ENCODE assay signal across 15 cellular contexts in genomic region chr5:168329302-168329701, GRCh38. TPM values are rescaled to one million over a fixed set of nuclear protein-coding genes. Genes with fewer than 3 reads are reported as not detected.
A peak's percentile ranks its signal among the peaks of the same experiment; 100 is the strongest.
DNase-seq lines count a peak whose midpoint lies in the region; ATAC-seq, FAIRE-seq and TF ChIP-seq lines count a peak whose summit lies in the region.
"Had no signal": no experiment of that assay in that cellular context is flagged by ENCODE, and none has a peak within 500 bp of the region (broad histone marks: within the 10 kb centered on the region; RNA-seq: fewer than 3 reads in every experiment).

No MANE protein-coding gene starts in this region.

- H3K9me3 ChIP-seq in astrocyte (ENCODE audit: insufficient read depth, low read depth, low read length) (no peaks in the 10 kb centered on the region), pancreas (no peaks in the 10 kb centered on the region), psoas muscle (no peaks in the 10 kb centered on the region)
- H3K9me3 ChIP-seq: SJSA1 had no signal

- no peaks in the 10 kb centered on the region for H3K27me3 Mint-ChIP-seq in Calu3 (ENCODE audit: unreplicated experiment)
- no peaks in the 10 kb centered on the region for H3K27me3 Mint-ChIP-seq in astrocyte (ENCODE audit: low read depth, unreplicated experiment)

- 2 to 3% methylated on average over 4 of the region's 4 CpGs for WGBS in pancreas, 2 donors
- WGBS in psoas muscle, 3 donors: 9 to 13% (median 9%) methylated on average over 4 of the region's 4 CpGs

- BruUV-seq in Calu3 (replicated peaks; lab: Mats Ljungman, UMichigan): TSS peak; percentile 19

- FAIRE-seq in astrocyte (lab: Jason Lieb, UNC) (no peak), pancreas (lab: Jason Lieb, UNC) (no peak)

- CTCF ChIA-PET in Calu3 (lab: Charles Lee): interaction anchor here (0.8 to 8.6 kb wide), 8 partner anchors 13 to 34 kb away, joined by 3 to 75 read pairs (median 6); no protein-coding TSS in a partner anchor

- H3K27me3 ChIP-seq in astrocyte (ENCODE audit: insufficient read depth, low read length) (peaks cover 4% of the 10 kb centered on the region), pancreas (no peaks in the 10 kb centered on the region), psoas muscle (ENCODE audit: insufficient read depth in 3 of 3, low read length in 2 of 3) (peaks cover 0 to 11% (median 0%) of the 10 kb centered on the region in 3 donors)
- H3K27me3 ChIP-seq: SJSA1 had no signal

- H3K27ac ChIP-seq in astrocyte (ENCODE audit: low read depth, low read length) (no peak overlapping the region), pancreas (peak overlapping the region; percentile 68 to 82 (median 74)), psoas muscle (no peak overlapping the region)
- H3K27ac ChIP-seq: SJSA1 had no signal

- peaks cover 3% of the 10 kb centered on the region for H3K79me2 ChIP-seq in astrocyte (ENCODE audit: insufficient read depth, low read length)

- no peak for TF ChIP-seq CTCF in Calu3 (IDR thresholded peaks at IDR 0.05; ENCODE audit: unreplicated experiment)
- TF ChIP-seq CTCF in astrocyte (IDR thresholded peaks at IDR 0.05; ENCODE audit: insufficient read depth, low read depth, low read length): no peak
- no peak for TF ChIP-seq CTCF in pancreas (IDR thresholded peaks at IDR 0.05)
- TF ChIP-seq CTCF in psoas muscle (IDR thresholded peaks at IDR 0.05): no peak

- no peak overlapping the region for H3K9ac ChIP-seq in astrocyte (ENCODE audit: low read length)

- peak overlapping the region; percentile 28 for H3K4me2 ChIP-seq in astrocyte (ENCODE audit: low read length)

- H3K36me3 Mint-ChIP-seq in Calu3 (ENCODE audit: insufficient read depth, unreplicated experiment) (peaks cover 35% of the 10 kb centered on the region), astrocyte (ENCODE audit: low read depth, unreplicated experiment) (no peaks in the 10 kb centered on the region)
- H3K36me3 Mint-ChIP-seq: natural killer cell had no signal

- ATAC-seq in pancreas (peak; percentile 30 to 70 (median 60)), psoas muscle (no peak)
- ATAC-seq: activated CD4-positive, alpha-beta T cell treated with anti-CD3 and anti-CD28 coated beads for 36 hours; natural killer cell had no signal

- H3K4me1 Mint-ChIP-seq in Calu3 (ENCODE audit: low read depth, unreplicated experiment) (peaks cover 95% of the 10 kb centered on the region), astrocyte (ENCODE audit: low read depth, unreplicated experiment) (peaks cover 73% of the 10 kb centered on the region)
- H3K4me1 Mint-ChIP-seq: natural killer cell had no signal

- intact Hi-C loops in Calu3 (cut with micrococcal nuclease; ENCODE audit: unreplicated experiment) (loop anchor here (1.0 to 2.0 kb wide), 3 partner anchors 15 to 41 kb away; no protein-coding TSS in a partner anchor), pancreas (cut with DNase I) (no loop called here), psoas muscle (cut with DNase I) (no loop called here)

- H3K4me3 Mint-ChIP-seq in Calu3 (ENCODE audit: low read depth, unreplicated experiment) (peak overlapping the region; percentile 45), astrocyte (ENCODE audit: unreplicated experiment) (no peak overlapping the region)
- H3K4me3 Mint-ChIP-seq: activated CD4-positive, alpha-beta T cell treated with anti-CD3 and anti-CD28 coated beads for 36 hours; natural killer cell had no signal

- H3K9me3 Mint-ChIP-seq in Calu3 (ENCODE audit: low read depth, unreplicated experiment) (no peaks in the 10 kb centered on the region), astrocyte (ENCODE audit: unreplicated experiment) (no peaks in the 10 kb centered on the region)
- H3K9me3 Mint-ChIP-seq: natural killer cell had no signal

- H3K36me3 ChIP-seq in astrocyte (ENCODE audit: insufficient read depth, low read length) (no peaks in the 10 kb centered on the region), pancreas (no peaks in the 10 kb centered on the region), psoas muscle (ENCODE audit: insufficient read depth in 1 of 2, low read depth in 1 of 2) (no peaks in the 10 kb centered on the region)
- H3K36me3 ChIP-seq: SJSA1 had no signal

- DNase-seq in Calu3 (no peak), astrocyte (ENCODE audit: low read depth) (no peak), left kidney (ENCODE audit: low read depth, low spot score) (peak; percentile 85), pancreas (peak in 1 of 6 donors; percentile 32), CD1c-positive myeloid dendritic cell (ENCODE audit: extremely low spot score) (no peak), middle frontal gyrus (ENCODE audit: extremely low spot score, low spot score) (no peak), NCI-H1105 (lab: John Stamatoyannopoulos, UW) (no peak), psoas muscle (no peak)
- DNase-seq: activated CD4-positive, alpha-beta T cell treated with anti-CD3 and anti-CD28 coated beads for 36 hours; activated gamma-delta T cell; cortex of kidney; natural killer cell; NCI-H446 treated with DMSO at 0.1 percent for 48 hours had no signal

- H3K27ac Mint-ChIP-seq in Calu3 (ENCODE audit: unreplicated experiment) (peak overlapping the region; percentile 28), astrocyte (ENCODE audit: unreplicated experiment) (no peak overlapping the region)
- H3K27ac Mint-ChIP-seq: activated CD4-positive, alpha-beta T cell treated with anti-CD3 and anti-CD28 coated beads for 36 hours; natural killer cell had no signal

- peaks cover 36% of the 10 kb centered on the region for H3K4me1 ChIP-seq in astrocyte (ENCODE audit: insufficient read depth, low read length)
- peaks cover 27 to 76% (median 35%) of the 10 kb centered on the region in 3 donors for H3K4me1 ChIP-seq in pancreas
- H3K4me1 ChIP-seq in psoas muscle: no peaks in the 10 kb centered on the region

- H2AFZ ChIP-seq in astrocyte (ENCODE audit: low read depth, low read length): no peak overlapping the region

- no peak overlapping the region for H3K4me3 ChIP-seq in astrocyte (ENCODE audit: insufficient read depth, low read depth, low read length)
- peak overlapping the region in 2 of 4 donors; percentile 11 to 20 for H3K4me3 ChIP-seq in pancreas
- no peak overlapping the region for H3K4me3 ChIP-seq in psoas muscle
- H3K4me3 ChIP-seq: GM12878, SJSA1 had no signal

- peaks cover 3% of the 10 kb centered on the region for H4K20me1 ChIP-seq in astrocyte (ENCODE audit: insufficient read depth, low read length)

RNA-seq across cellular contexts. Expression of gene WWC1, which starts 37.9 kb away (rescaled TPM):
- 190 TPM in 2 replicates for total RNA-seq in Calu3 (2022)
- 33.6 and 48.6 TPM in 2 replicates for total RNA-seq in astrocyte
- 10 to 100 TPM; 36.4 to 54.2 (median 41.8) TPM for total RNA-seq in pancreas
- polyA plus RNA-seq in pancreas: 10 to 100 TPM; 35.0 to 38.5 TPM
- total RNA-seq in psoas muscle: under 1 TPM in 1 of 4 donors, not detected in 3; 0.25 TPM
- polyA plus RNA-seq in psoas muscle: under 1 TPM; 0.03 to 0.13 (median 0.04) TPM

Comparison
In these comparisons a context has a peak if more than half of its experiments do, and no peak if none do; other contexts are left out.
1. H3K27ac ChIP-seq: peak in pancreas (4 of 4); none in astrocyte (single experiment) and psoas muscle (single experiment).
2. ATAC-seq: peak in pancreas (4 of 4); none in psoas muscle (0 of 4).
3. RNA of gene WWC1, which starts 37.9 kb away (total RNA-seq): 190 TPM in Calu3, 33.6 to 48.6 TPM in astrocyte and 36.4 to 54.2 TPM in pancreas; 0.25 TPM in psoas muscle; every median in the first group is over 10 times any median in the second.